ENCODE assay signal across 9 cellular contexts in genomic region chr2:206478340-206478739, GRCh38. TPM values are rescaled to one million over a fixed set of nuclear protein-coding genes. Genes with fewer than 3 reads are reported as not detected.
"Had no signal": no experiment of that assay in that cellular context is flagged by ENCODE, and none has a peak within 500 bp of the region (broad histone marks: within the 10 kb centered on the region; RNA-seq: fewer than 3 reads in every experiment).

No MANE protein-coding gene starts in this region.

- H3K27ac ChIP-seq: GM23248, HL-60 had no signal

- H2AFZ ChIP-seq: GM23248 had no signal

- H3K9me3 ChIP-seq: HAP-1 had no signal

- H3K4me1 ChIP-seq: HAP-1 had no signal

- DNase-seq: GM23248, GOT3, H7, IMR-90, KG1 had no signal

- H3K9ac ChIP-seq: GM23248 had no signal

- H3K36me3 ChIP-seq: HAP-1 had no signal

- FAIRE-seq: K562 had no signal

- ATAC-seq: HCT116, K562 had no signal

- H3K4me3 ChIP-seq: GM23248, HAP-1, K562 had no signal

RNA-seq across cellular contexts. Expression of gene ADAM23, which starts 35.0 kb away (rescaled TPM):
- polyA plus RNA-seq: K562 had no signal
